In genomic region chrX:101430457-101431078, GRCh38 we compare ENCODE assay signal across 10 cellular contexts. TPM values are rescaled to one million over a fixed set of nuclear protein-coding genes. Genes with fewer than 3 reads are reported as not detected.
DNase-seq lines count a peak whose midpoint lies in the region; ATAC-seq and TF ChIP-seq lines count a peak whose summit lies in the region.
"Had no signal": no experiment of that assay in that cellular context is flagged by ENCODE, and none has a peak within 500 bp of the region (broad histone marks: within the 10 kb centered on the region; RNA-seq: fewer than 3 reads in every experiment).

No MANE protein-coding gene starts in this region.

- intact Hi-C loops in activated CD4-positive, alpha-beta memory T cell treated with anti-CD3 and anti-CD28 coated beads for 36 hours (cut with micrococcal nuclease): loop anchor here (1.0 to 5.0 kb wide), 2 partner anchors 12 to 367 kb away; no protein-coding TSS in a partner anchor
- intact Hi-C loops in tibial artery (cut with DNase I; ENCODE audit: low total_unique reads): no loop called here
- intact Hi-C loops in vagina (cut with DNase I): no loop called here

- POLR2A ChIA-PET in activated CD4-positive, alpha-beta memory T cell treated with anti-CD3 and anti-CD28 coated beads for 36 hours (lab: Charles Lee): interaction anchor here (0.8 kb wide), 1 partner anchor 40 kb away, joined by 3 read pairs; the partner anchor contains the start of gene RPL36A

- no peaks in the 10 kb centered on the region for H3K27me3 ChIP-seq in ACC112 (ENCODE audit: insufficient read depth, low read length)
- no peaks in the 10 kb centered on the region for H3K27me3 ChIP-seq in tibial artery
- no peaks in the 10 kb centered on the region for H3K27me3 ChIP-seq in vagina

- peak overlapping the region; percentile 78 for H3K27ac Mint-ChIP-seq in activated CD4-positive, alpha-beta memory T cell treated with anti-CD3 and anti-CD28 coated beads for 36 hours

- H3K4me3 ChIP-seq in ACC112 (ENCODE audit: low read depth, low read length): peak overlapping the region; percentile 47; the same call in 1 of the 2 replicates
- H3K4me3 ChIP-seq in tibial artery: no peak overlapping the region
- no peak overlapping the region for H3K4me3 ChIP-seq in vagina
- H3K4me3 ChIP-seq: lower lobe of right lung had no signal

- H3K9me3 Mint-ChIP-seq in activated CD4-positive, alpha-beta memory T cell treated with anti-CD3 and anti-CD28 coated beads for 36 hours: peaks cover 2% of the 10 kb centered on the region

- H3K4me1 ChIP-seq in ACC112 (ENCODE audit: control insufficient read depth, insufficient read depth, low read length, unreplicated experiment): peaks cover 7% of the 10 kb centered on the region
- H3K4me1 ChIP-seq in tibial artery: no peaks in the 10 kb centered on the region
- H3K4me1 ChIP-seq in vagina: no peaks in the 10 kb centered on the region
- H3K4me1 ChIP-seq: lower lobe of right lung had no signal

- no peak for TF ChIP-seq CTCF in omental fat pad (IDR thresholded peaks at IDR 0.05)
- TF ChIP-seq CTCF in tibial artery (IDR thresholded peaks at IDR 0.05): no peak
- no peak for TF ChIP-seq CTCF in vagina (IDR thresholded peaks at IDR 0.05)

- no peak overlapping the region for H2AFZ ChIP-seq in ACC112 (ENCODE audit: low read length, unreplicated experiment)

- H3K36me3 Mint-ChIP-seq in activated CD4-positive, alpha-beta memory T cell treated with anti-CD3 and anti-CD28 coated beads for 36 hours: peaks cover 31% of the 10 kb centered on the region

- no peaks in the 10 kb centered on the region for H3K36me3 ChIP-seq in ACC112 (ENCODE audit: insufficient read depth, low read length)
- peaks cover 11 to 13% (median 11%) of the 10 kb centered on the region in 3 donors for H3K36me3 ChIP-seq in tibial artery
- H3K36me3 ChIP-seq in vagina: peaks cover 0 to 10% of the 10 kb centered on the region in 2 donors

- peaks cover 13% of the 10 kb centered on the region for H3K4me1 Mint-ChIP-seq in activated CD4-positive, alpha-beta memory T cell treated with anti-CD3 and anti-CD28 coated beads for 36 hours (ENCODE audit: low read depth)

- CTCF ChIA-PET in activated CD4-positive, alpha-beta memory T cell treated with anti-CD3 and anti-CD28 coated beads for 36 hours (lab: Charles Lee): interaction anchor here (0.9 kb wide), 1 partner anchor 14 kb away, joined by 5 read pairs; no protein-coding TSS in a partner anchor

- no peak overlapping the region for H3K4me3 Mint-ChIP-seq in activated CD4-positive, alpha-beta memory T cell treated with anti-CD3 and anti-CD28 coated beads for 36 hours

- DNase-seq in activated CD4-positive, alpha-beta memory T cell treated with anti-CD3 and anti-CD28 coated beads for 36 hours: no peak
- DNase-seq in omental fat pad (ENCODE audit: low spot score): no peak
- no peak for DNase-seq in tibial artery
- DNase-seq in vagina (ENCODE audit: extremely low spot score in 2 of 2): no peak
- DNase-seq in middle frontal gyrus (ENCODE audit: extremely low spot score, low spot score): no peak
- DNase-seq: lower lobe of right lung had no signal

- no peaks in the 10 kb centered on the region for H3K79me2 ChIP-seq in ACC112 (ENCODE audit: control insufficient read depth, insufficient read depth, low read length, unreplicated experiment)

- H3K27ac ChIP-seq in ACC112 (ENCODE audit: low read depth, low read length) (peak overlapping the region; percentile 77), tibial artery (no peak overlapping the region), vagina (no peak overlapping the region)
- H3K27ac ChIP-seq: C4-2B, lower lobe of right lung had no signal

- TF ChIP-seq POLR2A in vagina (IDR thresholded peaks at IDR 0.05): no peak

- ATAC-seq in GM19328 (IDR thresholded peaks at IDR 0.05; ENCODE audit: unreplicated experiment): peak; percentile 75
- ATAC-seq in HG03045 (IDR thresholded peaks at IDR 0.05; ENCODE audit: unreplicated experiment): peak; percentile 84
- ATAC-seq in omental fat pad (ENCODE audit: low FRiP score): no peak
- ATAC-seq: lower lobe of right lung had no signal

- H3K9me3 ChIP-seq in tibial artery: peaks cover 0 to 12% (median 0%) of the 10 kb centered on the region in 3 donors
- H3K9me3 ChIP-seq in vagina: no peaks in the 10 kb centered on the region
- H3K9me3 ChIP-seq: lower lobe of right lung had no signal

- no peaks in the 10 kb centered on the region for H3K27me3 Mint-ChIP-seq in activated CD4-positive, alpha-beta memory T cell treated with anti-CD3 and anti-CD28 coated beads for 36 hours

RNA-seq across cellular contexts. Expression of gene HNRNPH2, which starts 22.5 kb away (rescaled TPM):
- total RNA-seq in activated CD4-positive, alpha-beta memory T cell treated with anti-CD3 and anti-CD28 coated beads for 36 hours: 10 to 100 TPM; 32.5 to 33.8 TPM
- total RNA-seq in omental fat pad (10 to 100 TPM; 49.3 to 60.8 (median 55.1) TPM), vagina (43.2 TPM)

RNA-seq across cellular contexts. Expression of gene GLA, which starts 22.8 kb away (rescaled TPM):
- 10 to 100 TPM; 40.4 to 43.6 TPM for total RNA-seq in activated CD4-positive, alpha-beta memory T cell treated with anti-CD3 and anti-CD28 coated beads for 36 hours
- total RNA-seq in omental fat pad: 100 to 1,000 TPM in 1 of 4 donors, 10 to 100 TPM in 3; 26.4 to 101 (median 49.7) TPM
- 15.5 TPM for total RNA-seq in vagina

RNA-seq across cellular contexts. Expression of gene RPL36A, which starts 39.8 kb away (rescaled TPM):
- 100 to 1,000 TPM; 364 to 420 TPM for total RNA-seq in activated CD4-positive, alpha-beta memory T cell treated with anti-CD3 and anti-CD28 coated beads for 36 hours
- total RNA-seq in omental fat pad (100 to 1,000 TPM; 739 to 914 (median 804) TPM), vagina (514 TPM)

RNA-seq across cellular contexts. Expression of gene BTK, which starts 44.6 kb away (rescaled TPM):
- total RNA-seq in activated CD4-positive, alpha-beta memory T cell treated with anti-CD3 and anti-CD28 coated beads for 36 hours: under 1 TPM; 0.21 to 0.58 TPM
- total RNA-seq in omental fat pad (10 to 100 TPM in 3 of 4 donors, 1 to 10 TPM in 1; 7.7 to 18.7 (median 12.4) TPM), vagina (4.4 TPM)

RNA-seq across cellular contexts. Expression of gene ARMCX4, which starts 54.7 kb away (rescaled TPM):
- total RNA-seq in activated CD4-positive, alpha-beta memory T cell treated with anti-CD3 and anti-CD28 coated beads for 36 hours: 1 to 10 TPM; 5.4 to 6.3 TPM
- 10 to 100 TPM in 2 of 4 donors, 1 to 10 TPM in 2; 6.7 to 22.5 (median 14.5) TPM for total RNA-seq in omental fat pad
- 16.5 TPM for total RNA-seq in vagina
